ENCODE assay signal across 15 cellular contexts in genomic region chr10:45253183-45253914, GRCh38.
DNase-seq lines count a peak whose midpoint lies in the region; ATAC-seq and TF ChIP-seq lines count a peak whose summit lies in the region.
"Had no signal": no experiment of that assay in that cellular context is flagged by ENCODE, and none has a peak within 500 bp of the region (broad histone marks: within the 10 kb centered on the region; RNA-seq: fewer than 3 reads in every experiment).

No MANE protein-coding gene starts in this region.

- TF ChIP-seq EP300 in ovary (IDR thresholded peaks at IDR 0.05), result no peak

- no peak overlapping the region for H3K27ac Mint-ChIP-seq in activated CD8-positive, alpha-beta T cell treated with anti-CD3 and anti-CD28 coated beads for 36 hours
- no peak overlapping the region for H3K27ac Mint-ChIP-seq in activated CD8-positive, alpha-beta T cell treated with anti-CD3 and anti-CD28 coated beads, Interleukin-2, amount 10 ng/mL, durations not matched to agents 7 days and 5 days
- H3K27ac Mint-ChIP-seq in stimulated activated naive B cell treated with anti-CD40 and anti-IgM and Interleukin-4, amounts not matched to agents 10 μg/mL and 1 μg/mL and 100 μg/mL, for 72 hours, result peak overlapping the region; percentile 47
- H3K27ac Mint-ChIP-seq: T-helper 17 cell had no signal

- TF ChIP-seq CTCF in activated CD8-positive, alpha-beta T cell treated with anti-CD3 and anti-CD28 coated beads for 36 hours (IDR thresholded peaks at IDR 0.05), result no peak
- TF ChIP-seq CTCF in ovary (IDR thresholded peaks at IDR 0.05), result no peak

- POLR2A ChIA-PET in activated CD8-positive, alpha-beta T cell treated with anti-CD3 and anti-CD28 coated beads for 36 hours (lab: Charles Lee), result no interaction called here
- POLR2A ChIA-PET in activated CD8-positive, alpha-beta T cell treated with anti-CD3 and anti-CD28 coated beads, Interleukin-2, amount 10 ng/mL, durations not matched to agents 7 days and 5 days (lab: Charles Lee), result no interaction called here

- H3K27me3 Mint-ChIP-seq in activated CD8-positive, alpha-beta T cell treated with anti-CD3 and anti-CD28 coated beads for 36 hours, result peaks cover 5% of the 10 kb centered on the region
- H3K27me3 Mint-ChIP-seq in activated CD8-positive, alpha-beta T cell treated with anti-CD3 and anti-CD28 coated beads, Interleukin-2, amount 10 ng/mL, durations not matched to agents 7 days and 5 days (ENCODE audit: low read depth), result peaks cover under 1% of the 10 kb centered on the region
- peaks cover 0 to 7% of the 10 kb centered on the region in 2 donors for H3K27me3 Mint-ChIP-seq in stimulated activated naive B cell treated with anti-CD40 and anti-IgM and Interleukin-4, amounts not matched to agents 10 μg/mL and 1 μg/mL and 100 μg/mL, for 72 hours

- no peaks in the 10 kb centered on the region for H3K36me3 ChIP-seq in ovary
- H3K36me3 ChIP-seq: upper lobe of left lung had no signal

- ATAC-seq in activated CD8-positive, alpha-beta T cell treated with anti-CD3 and anti-CD28 coated beads for 36 hours, result peak; percentile 61
- ATAC-seq in activated CD8-positive, alpha-beta T cell treated with anti-CD3 and anti-CD28 coated beads, Interleukin-2, amount 10 ng/mL, durations not matched to agents 7 days and 5 days, result no peak
- ATAC-seq in GM21515 (IDR thresholded peaks at IDR 0.05; ENCODE audit: unreplicated experiment) (peak; percentile 68), HG03175 (IDR thresholded peaks at IDR 0.05; ENCODE audit: unreplicated experiment) (peak; percentile 60)
- peak; percentile 91 to 95 for ATAC-seq in stimulated activated naive B cell treated with anti-CD40 and anti-IgM and Interleukin-4, amounts not matched to agents 10 μg/mL and 1 μg/mL and 100 μg/mL, for 72 hours (replicated peaks)
- ATAC-seq: psoas muscle, T-helper 17 cell had no signal

- no peak overlapping the region for H3K4me3 Mint-ChIP-seq in activated CD8-positive, alpha-beta T cell treated with anti-CD3 and anti-CD28 coated beads for 36 hours
- H3K4me3 Mint-ChIP-seq in activated CD8-positive, alpha-beta T cell treated with anti-CD3 and anti-CD28 coated beads, Interleukin-2, amount 10 ng/mL, durations not matched to agents 7 days and 5 days, result no peak overlapping the region
- H3K4me3 Mint-ChIP-seq in stimulated activated naive B cell treated with anti-CD40 and anti-IgM and Interleukin-4, amounts not matched to agents 10 μg/mL and 1 μg/mL and 100 μg/mL, for 72 hours, result peak overlapping the region in 1 of 2 donors; percentile 44
- H3K4me3 Mint-ChIP-seq: central memory CD8-positive, alpha-beta T cell; T-helper 17 cell had no signal

- H3K27ac ChIP-seq in ovary, result no peak overlapping the region
- H3K27ac ChIP-seq: psoas muscle, upper lobe of left lung had no signal

- DNase-seq in activated CD8-positive, alpha-beta T cell treated with anti-CD3 and anti-CD28 coated beads for 36 hours, result peak; percentile 26
- no peak for DNase-seq in activated CD8-positive, alpha-beta T cell treated with anti-CD3 and anti-CD28 coated beads, Interleukin-2, amount 10 ng/mL, durations not matched to agents 7 days and 5 days
- peak; percentile 70 for DNase-seq in stimulated activated naive B cell treated with anti-CD40 and anti-IgM and Interleukin-4, amounts not matched to agents 10 μg/mL and 1 μg/mL and 100 μg/mL, for 72 hours
- DNase-seq in ovary (no peak), T1000 (lab: John Stamatoyannopoulos, UW) (no peak), COLO829 (ENCODE audit: low spot score) (no peak)
- DNase-seq: foreskin fibroblast, NCI-H82, psoas muscle, T-helper 17 cell, upper lobe of left lung had no signal

- H3K4me1 ChIP-seq in ovary (ENCODE audit: insufficient read depth), result no peaks in the 10 kb centered on the region
- H3K4me1 ChIP-seq: psoas muscle had no signal

- H3K4me1 Mint-ChIP-seq in activated CD8-positive, alpha-beta T cell treated with anti-CD3 and anti-CD28 coated beads for 36 hours (ENCODE audit: low read depth), result peaks cover 8% of the 10 kb centered on the region
- peaks cover 13% of the 10 kb centered on the region for H3K4me1 Mint-ChIP-seq in activated CD8-positive, alpha-beta T cell treated with anti-CD3 and anti-CD28 coated beads, Interleukin-2, amount 10 ng/mL, durations not matched to agents 7 days and 5 days (ENCODE audit: low read depth)
- H3K4me1 Mint-ChIP-seq in stimulated activated naive B cell treated with anti-CD40 and anti-IgM and Interleukin-4, amounts not matched to agents 10 μg/mL and 1 μg/mL and 100 μg/mL, for 72 hours, result peaks cover 19 to 48% of the 10 kb centered on the region in 2 donors

- H3K9me3 ChIP-seq in ovary, result no peaks in the 10 kb centered on the region
- H3K9me3 ChIP-seq: psoas muscle, upper lobe of left lung had no signal

- CTCF ChIA-PET in activated CD8-positive, alpha-beta T cell treated with anti-CD3 and anti-CD28 coated beads for 36 hours (lab: Charles Lee), result interaction anchor here (1.8 kb wide), 1 partner anchor 18 kb away, joined by 6 read pairs; no protein-coding TSS in a partner anchor
- CTCF ChIA-PET in activated CD8-positive, alpha-beta T cell treated with anti-CD3 and anti-CD28 coated beads, Interleukin-2, amount 10 ng/mL, durations not matched to agents 7 days and 5 days (lab: Charles Lee), result no interaction called here

- H3K36me3 Mint-ChIP-seq in activated CD8-positive, alpha-beta T cell treated with anti-CD3 and anti-CD28 coated beads for 36 hours (ENCODE audit: low read depth), result no peaks in the 10 kb centered on the region
- H3K36me3 Mint-ChIP-seq in activated CD8-positive, alpha-beta T cell treated with anti-CD3 and anti-CD28 coated beads, Interleukin-2, amount 10 ng/mL, durations not matched to agents 7 days and 5 days (ENCODE audit: low read depth), result no peaks in the 10 kb centered on the region
- H3K36me3 Mint-ChIP-seq in stimulated activated naive B cell treated with anti-CD40 and anti-IgM and Interleukin-4, amounts not matched to agents 10 μg/mL and 1 μg/mL and 100 μg/mL, for 72 hours, result no peaks in the 10 kb centered on the region

- no peak for TF ChIP-seq POLR2A in ovary (IDR thresholded peaks at IDR 0.05)

- intact Hi-C loops in activated CD8-positive, alpha-beta T cell treated with anti-CD3 and anti-CD28 coated beads for 36 hours (cut with micrococcal nuclease), result loop anchor here (5.0 kb wide), 1 partner anchor 419 kb away; the partner anchor contains the start of gene ZFAND4
- intact Hi-C loops in ovary (cut with DNase I), result no loop called here

- no peaks in the 10 kb centered on the region for H3K9me3 Mint-ChIP-seq in activated CD8-positive, alpha-beta T cell treated with anti-CD3 and anti-CD28 coated beads for 36 hours
- H3K9me3 Mint-ChIP-seq in activated CD8-positive, alpha-beta T cell treated with anti-CD3 and anti-CD28 coated beads, Interleukin-2, amount 10 ng/mL, durations not matched to agents 7 days and 5 days (ENCODE audit: insufficient read depth), result no peaks in the 10 kb centered on the region
- no peaks in the 10 kb centered on the region for H3K9me3 Mint-ChIP-seq in stimulated activated naive B cell treated with anti-CD40 and anti-IgM and Interleukin-4, amounts not matched to agents 10 μg/mL and 1 μg/mL and 100 μg/mL, for 72 hours
- H3K9me3 Mint-ChIP-seq: central memory CD8-positive, alpha-beta T cell had no signal

- WGBS in ovary, 3 donors, result 50 to 72% (median 64%) methylated on average over 2 of the region's 2 CpGs

- H3K27me3 ChIP-seq in ovary, result no peaks in the 10 kb centered on the region
- H3K27me3 ChIP-seq: upper lobe of left lung had no signal

- no peak overlapping the region for H3K4me3 ChIP-seq in ovary
- H3K4me3 ChIP-seq: lung, psoas muscle, upper lobe of left lung had no signal

Comparison
In these comparisons a context has a peak if more than half of its experiments do, and no peak if none do; other contexts are left out.
1. DNase-seq: peak in activated CD8-positive, alpha-beta T cell treated with anti-CD3 and anti-CD28 coated beads for 36 hours (single experiment) and stimulated activated naive B cell treated with anti-CD40 and anti-IgM and Interleukin-4, amounts not matched to agents 10 μg/mL and 1 μg/mL and 100 μg/mL, for 72 hours (single experiment); none in activated CD8-positive, alpha-beta T cell treated with anti-CD3 and anti-CD28 coated beads, Interleukin-2, amount 10 ng/mL, durations not matched to agents 7 days and 5 days (single experiment), ovary (0 of 5), T1000 (single experiment) and COLO829 (single experiment).